14 cellular contexts compared by ENCODE assay signal in the genomic region with DNA sequence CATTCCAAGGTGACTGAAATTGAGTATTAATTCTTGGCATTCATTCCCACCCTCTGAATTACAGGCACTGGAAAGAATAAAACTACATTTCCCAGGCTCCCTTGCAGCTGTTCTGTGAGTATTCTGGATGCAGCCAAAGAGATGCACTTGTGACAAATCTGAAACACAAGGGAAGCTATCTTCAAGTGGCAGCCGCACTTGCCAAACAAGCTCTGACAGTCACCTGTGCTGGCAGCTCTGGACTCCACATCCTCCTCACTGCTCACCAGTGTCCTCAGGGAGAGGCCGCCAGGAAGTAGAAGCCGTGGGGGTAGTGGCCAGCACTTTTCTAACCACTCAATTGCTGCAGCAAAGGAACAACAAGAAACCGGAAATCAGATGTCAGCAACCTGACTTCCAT.
DNase-seq lines count a peak whose midpoint lies in the region; ATAC-seq and TF ChIP-seq lines count a peak whose summit lies in the region.
"Had no signal": no experiment of that assay in that cellular context is flagged by ENCODE, and none has a peak within 500 bp of the region (broad histone marks: within the 10 kb centered on the region; RNA-seq: fewer than 3 reads in every experiment).

No MANE protein-coding gene starts in this region.

- TF ChIP-seq CTCF in VCaP (conservative IDR thresholded peaks at IDR 0.05), result no peak
- TF ChIP-seq CTCF in glutamatergic neuron (IDR thresholded peaks at IDR 0.05; ENCODE audit: partially characterized antibody, unreplicated experiment), result no peak

- DNase-seq in DMS53 treated with DMSO at 0.1 percent for 48 hours (lab: John Stamatoyannopoulos, UW; ENCODE audit: unreplicated experiment), result peak; percentile 87
- DNase-seq in HT-29 (ENCODE audit: low spot score), result peak; percentile 59
- peak; percentile 49 for DNase-seq in left kidney (ENCODE audit: low read depth, low spot score)
- DNase-seq in germinal center (ENCODE audit: low spot score), result no peak
- DNase-seq in AG08396 (ENCODE audit: low spot score), result no peak
- no peak for DNase-seq in glutamatergic neuron
- DNase-seq: activated naive CD4-positive, alpha-beta T cell treated with anti-CD3 and anti-CD28 coated beads, Interleukin-2, amount 50 U/mL, for 16 hours; caudate nucleus; Kasumi-1; NCI-H2081 treated with DMSO at 0.1 percent for 48 hours; sigmoid colon; stomach had no signal

- H3K27ac Mint-ChIP-seq in glutamatergic neuron (ENCODE audit: unreplicated experiment), result no peak overlapping the region

- no peaks in the 10 kb centered on the region for H3K4me1 Mint-ChIP-seq in glutamatergic neuron (ENCODE audit: low read depth, unreplicated experiment)

- no peak for ATAC-seq in HG02938 (IDR thresholded peaks at IDR 0.05; ENCODE audit: unreplicated experiment)

- H3K27me3 Mint-ChIP-seq in glutamatergic neuron (ENCODE audit: unreplicated experiment), result no peaks in the 10 kb centered on the region

- no peaks in the 10 kb centered on the region for H3K36me3 Mint-ChIP-seq in glutamatergic neuron (ENCODE audit: unreplicated experiment)

- no peak overlapping the region for H3K4me3 Mint-ChIP-seq in glutamatergic neuron (ENCODE audit: unreplicated experiment)

- peak overlapping the region; percentile 63 for H3K27ac ChIP-seq in VCaP
- H3K27ac ChIP-seq: sigmoid colon, stomach had no signal

- H3K9me3 Mint-ChIP-seq in glutamatergic neuron (ENCODE audit: unreplicated experiment), result no peaks in the 10 kb centered on the region

Comparison
In these comparisons a context has a peak if more than half of its experiments do, and no peak if none do; other contexts are left out.
1. DNase-seq: peak in DMS53 treated with DMSO at 0.1 percent for 48 hours (single experiment), HT-29 (single experiment) and left kidney (single experiment); none in germinal center (single experiment), AG08396 (single experiment) and glutamatergic neuron (single experiment).